Comparison of ENCODE assay signal across 2 cellular contexts in the genomic region with DNA sequence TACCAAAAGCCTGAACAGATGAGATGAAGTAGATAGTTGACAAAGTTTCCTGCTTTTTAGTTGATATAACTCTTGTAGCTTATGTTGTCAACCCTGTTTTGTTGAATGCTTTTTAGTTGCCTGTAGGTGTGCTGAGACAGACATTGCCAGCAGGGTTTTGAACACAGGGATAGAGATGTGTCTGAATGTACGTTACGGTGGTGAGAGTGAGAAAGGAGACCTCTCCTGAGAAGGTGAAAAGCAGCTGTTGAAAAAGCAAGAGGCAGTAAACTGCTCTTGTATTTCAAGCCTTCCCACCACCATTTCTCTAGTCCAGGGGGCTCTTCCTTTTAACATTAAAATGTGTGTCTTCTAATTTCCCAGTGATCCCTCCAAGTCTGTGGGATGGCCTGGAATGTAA.
TF ChIP-seq lines count a peak whose summit lies in the region.

No MANE protein-coding gene starts in this region.

TF ChIP-seq in A549, 52 proteins besides CTCF, POLR2A, EP300 and RAD21 (continued from another document):
- TF ChIP-seq, protein P1, sequence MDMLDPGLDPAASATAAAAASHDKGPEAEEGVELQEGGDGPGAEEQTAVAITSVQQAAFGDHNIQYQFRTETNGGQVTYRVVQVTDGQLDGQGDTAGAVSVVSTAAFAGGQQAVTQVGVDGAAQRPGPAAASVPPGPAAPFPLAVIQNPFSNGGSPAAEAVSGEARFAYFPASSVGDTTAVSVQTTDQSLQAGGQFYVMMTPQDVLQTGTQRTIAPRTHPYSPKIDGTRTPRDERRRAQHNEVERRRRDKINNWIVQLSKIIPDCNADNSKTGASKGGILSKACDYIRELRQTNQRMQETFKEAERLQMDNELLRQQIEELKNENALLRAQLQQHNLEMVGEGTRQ (IDR thresholded peaks at IDR 0.05) = no peak
- TF ChIP-seq, protein P2, sequence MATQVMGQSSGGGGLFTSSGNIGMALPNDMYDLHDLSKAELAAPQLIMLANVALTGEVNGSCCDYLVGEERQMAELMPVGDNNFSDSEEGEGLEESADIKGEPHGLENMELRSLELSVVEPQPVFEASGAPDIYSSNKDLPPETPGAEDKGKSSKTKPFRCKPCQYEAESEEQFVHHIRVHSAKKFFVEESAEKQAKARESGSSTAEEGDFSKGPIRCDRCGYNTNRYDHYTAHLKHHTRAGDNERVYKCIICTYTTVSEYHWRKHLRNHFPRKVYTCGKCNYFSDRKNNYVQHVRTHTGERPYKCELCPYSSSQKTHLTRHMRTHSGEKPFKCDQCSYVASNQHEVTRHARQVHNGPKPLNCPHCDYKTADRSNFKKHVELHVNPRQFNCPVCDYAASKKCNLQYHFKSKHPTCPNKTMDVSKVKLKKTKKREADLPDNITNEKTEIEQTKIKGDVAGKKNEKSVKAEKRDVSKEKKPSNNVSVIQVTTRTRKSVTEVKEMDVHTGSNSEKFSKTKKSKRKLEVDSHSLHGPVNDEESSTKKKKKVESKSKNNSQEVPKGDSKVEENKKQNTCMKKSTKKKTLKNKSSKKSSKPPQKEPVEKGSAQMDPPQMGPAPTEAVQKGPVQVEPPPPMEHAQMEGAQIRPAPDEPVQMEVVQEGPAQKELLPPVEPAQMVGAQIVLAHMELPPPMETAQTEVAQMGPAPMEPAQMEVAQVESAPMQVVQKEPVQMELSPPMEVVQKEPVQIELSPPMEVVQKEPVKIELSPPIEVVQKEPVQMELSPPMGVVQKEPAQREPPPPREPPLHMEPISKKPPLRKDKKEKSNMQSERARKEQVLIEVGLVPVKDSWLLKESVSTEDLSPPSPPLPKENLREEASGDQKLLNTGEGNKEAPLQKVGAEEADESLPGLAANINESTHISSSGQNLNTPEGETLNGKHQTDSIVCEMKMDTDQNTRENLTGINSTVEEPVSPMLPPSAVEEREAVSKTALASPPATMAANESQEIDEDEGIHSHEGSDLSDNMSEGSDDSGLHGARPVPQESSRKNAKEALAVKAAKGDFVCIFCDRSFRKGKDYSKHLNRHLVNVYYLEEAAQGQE (IDR thresholded peaks at IDR 0.05) = no peak
- TF ChIP-seq RCOR1 (IDR thresholded peaks at IDR 0.05; ENCODE audit: low read depth, low read length) = no peak
- TF ChIP-seq BCL3 (IDR thresholded peaks at IDR 0.05) = no peak
TF ChIP-seq in A549: peak in this region for 0.

TF ChIP-seq in WTC11, 78 proteins besides CTCF, POLR2A, EP300 and RAD21 (continued from another document):
- TF ChIP-seq, protein P3, sequence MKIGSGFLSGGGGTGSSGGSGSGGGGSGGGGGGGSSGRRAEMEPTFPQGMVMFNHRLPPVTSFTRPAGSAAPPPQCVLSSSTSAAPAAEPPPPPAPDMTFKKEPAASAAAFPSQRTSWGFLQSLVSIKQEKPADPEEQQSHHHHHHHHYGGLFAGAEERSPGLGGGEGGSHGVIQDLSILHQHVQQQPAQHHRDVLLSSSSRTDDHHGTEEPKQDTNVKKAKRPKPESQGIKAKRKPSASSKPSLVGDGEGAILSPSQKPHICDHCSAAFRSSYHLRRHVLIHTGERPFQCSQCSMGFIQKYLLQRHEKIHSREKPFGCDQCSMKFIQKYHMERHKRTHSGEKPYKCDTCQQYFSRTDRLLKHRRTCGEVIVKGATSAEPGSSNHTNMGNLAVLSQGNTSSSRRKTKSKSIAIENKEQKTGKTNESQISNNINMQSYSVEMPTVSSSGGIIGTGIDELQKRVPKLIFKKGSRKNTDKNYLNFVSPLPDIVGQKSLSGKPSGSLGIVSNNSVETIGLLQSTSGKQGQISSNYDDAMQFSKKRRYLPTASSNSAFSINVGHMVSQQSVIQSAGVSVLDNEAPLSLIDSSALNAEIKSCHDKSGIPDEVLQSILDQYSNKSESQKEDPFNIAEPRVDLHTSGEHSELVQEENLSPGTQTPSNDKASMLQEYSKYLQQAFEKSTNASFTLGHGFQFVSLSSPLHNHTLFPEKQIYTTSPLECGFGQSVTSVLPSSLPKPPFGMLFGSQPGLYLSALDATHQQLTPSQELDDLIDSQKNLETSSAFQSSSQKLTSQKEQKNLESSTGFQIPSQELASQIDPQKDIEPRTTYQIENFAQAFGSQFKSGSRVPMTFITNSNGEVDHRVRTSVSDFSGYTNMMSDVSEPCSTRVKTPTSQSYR (CRISPR knock-in tag; IDR thresholded peaks at IDR 0.05) = no peak
- TF ChIP-seq ZNF121 (CRISPR knock-in tag; IDR thresholded peaks at IDR 0.05) (no peak), PRRX2 (CRISPR knock-in tag; IDR thresholded peaks at IDR 0.05) (no peak), GTF2I (CRISPR knock-in tag; conservative IDR thresholded peaks at IDR 0.05) (no peak), MYBL2 (CRISPR knock-in tag; IDR thresholded peaks at IDR 0.05) (no peak), TP53 (CRISPR knock-in tag; IDR thresholded peaks at IDR 0.05) (no peak), AFF4 (CRISPR knock-in tag; IDR thresholded peaks at IDR 0.05; ENCODE audit: borderline replicate concordance) (no peak), ZMAT4 (CRISPR knock-in tag; IDR thresholded peaks at IDR 0.05) (no peak), FOXP1 (CRISPR knock-in tag; IDR thresholded peaks at IDR 0.05; ENCODE audit: borderline replicate concordance) (no peak), ZNF138 (CRISPR knock-in tag; conservative IDR thresholded peaks at IDR 0.05) (no peak), ESRRA (CRISPR knock-in tag; IDR thresholded peaks at IDR 0.05; ENCODE audit: borderline replicate concordance) (no peak)
- TF ChIP-seq, protein P4, sequence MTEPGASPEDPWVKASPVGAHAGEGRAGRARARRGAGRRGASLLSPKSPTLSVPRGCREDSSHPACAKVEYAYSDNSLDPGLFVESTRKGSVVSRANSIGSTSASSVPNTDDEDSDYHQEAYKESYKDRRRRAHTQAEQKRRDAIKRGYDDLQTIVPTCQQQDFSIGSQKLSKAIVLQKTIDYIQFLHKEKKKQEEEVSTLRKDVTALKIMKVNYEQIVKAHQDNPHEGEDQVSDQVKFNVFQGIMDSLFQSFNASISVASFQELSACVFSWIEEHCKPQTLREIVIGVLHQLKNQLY (CRISPR knock-in tag; IDR thresholded peaks at IDR 0.05) = no peak
- TF ChIP-seq, protein P5, sequence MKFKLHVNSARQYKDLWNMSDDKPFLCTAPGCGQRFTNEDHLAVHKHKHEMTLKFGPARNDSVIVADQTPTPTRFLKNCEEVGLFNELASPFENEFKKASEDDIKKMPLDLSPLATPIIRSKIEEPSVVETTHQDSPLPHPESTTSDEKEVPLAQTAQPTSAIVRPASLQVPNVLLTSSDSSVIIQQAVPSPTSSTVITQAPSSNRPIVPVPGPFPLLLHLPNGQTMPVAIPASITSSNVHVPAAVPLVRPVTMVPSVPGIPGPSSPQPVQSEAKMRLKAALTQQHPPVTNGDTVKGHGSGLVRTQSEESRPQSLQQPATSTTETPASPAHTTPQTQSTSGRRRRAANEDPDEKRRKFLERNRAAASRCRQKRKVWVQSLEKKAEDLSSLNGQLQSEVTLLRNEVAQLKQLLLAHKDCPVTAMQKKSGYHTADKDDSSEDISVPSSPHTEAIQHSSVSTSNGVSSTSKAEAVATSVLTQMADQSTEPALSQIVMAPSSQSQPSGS (CRISPR knock-in tag; IDR thresholded peaks at IDR 0.05; ENCODE audit: borderline replicate concordance, low read depth) = no peak
